ENCODE assay signal across 26 cellular contexts in the genomic region with DNA sequence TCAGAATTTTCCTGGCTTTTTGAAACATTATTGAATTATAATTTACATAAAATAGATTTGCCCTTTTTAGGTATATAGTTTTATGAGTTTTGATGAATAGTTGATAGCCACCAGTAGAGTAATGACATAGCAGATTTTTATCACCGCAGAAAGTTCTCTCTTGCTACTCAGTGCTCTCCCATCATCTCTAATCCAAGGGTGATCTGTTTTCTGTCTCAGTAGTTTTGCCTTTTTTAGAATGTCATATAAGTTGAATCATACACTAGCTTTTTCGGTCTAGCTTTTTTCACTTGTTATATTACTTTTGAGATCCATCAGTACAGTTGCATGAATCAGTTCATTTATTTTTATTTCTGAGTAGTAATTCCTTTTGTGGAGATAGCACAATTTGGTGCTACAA. TPM values are rescaled to one million over a fixed set of nuclear protein-coding genes. Genes with fewer than 3 reads are reported as not detected.
DNase-seq lines count a peak whose midpoint lies in the region; ATAC-seq and TF ChIP-seq lines count a peak whose summit lies in the region.
"Had no signal": no experiment of that assay in that cellular context is flagged by ENCODE, and none has a peak within 500 bp of the region (broad histone marks: within the 10 kb centered on the region; RNA-seq: fewer than 3 reads in every experiment).

No MANE protein-coding gene starts in this region.

- peak; percentile 63 for ATAC-seq in activated CD4-positive, alpha-beta T cell treated with anti-CD3 and anti-CD28 coated beads for 36 hours
- no peak for ATAC-seq in CD8-positive, alpha-beta T cell
- no peak for ATAC-seq in GM21515 (IDR thresholded peaks at IDR 0.05; ENCODE audit: unreplicated experiment)
- ATAC-seq: stimulated activated memory B cell treated with anti-CD40 and anti-IgM and Interleukin-4, amounts not matched to agents 10 μg/mL and 1 μg/mL and 100 μg/mL, for 72 hours had no signal

- peak; percentile 55 to 76; a peak in 3 of 4 replicates for TF ChIP-seq EP300 in SK-N-SH (IDR thresholded peaks at IDR 0.05; ENCODE audit: borderline replicate concordance in 1 of 2, low read depth in 1 of 2, low read length in 1 of 2)

- DNase-seq in activated CD4-positive, alpha-beta T cell treated with anti-CD3 and anti-CD28 coated beads for 36 hours = no peak
- DNase-seq in activated CD4-positive, alpha-beta T cell treated with anti-CD3 and anti-CD28 coated beads for 1 hour = no peak
- no peak for DNase-seq in CD8-positive, alpha-beta T cell
- DNase-seq in SK-N-SH (peak; percentile 36), hepatic stellate cell (ENCODE audit: low spot score) (peak; percentile 59), kidney tubule cell (ENCODE audit: low spot score) (no peak)
- DNase-seq in stimulated activated CD4-positive, alpha-beta T cell treated with anti-CD3 and anti-CD28 coated beads, Interleukin-2, amount 100 ng/mL, for 48 hours = no peak
- DNase-seq: activated CD8-positive, alpha-beta memory T cell treated with anti-CD3 and anti-CD28 coated beads, Interleukin-2, amount 50 U/mL, for 48 hours; cerebellar nuclear complex; DND-41; dorsolateral prefrontal cortex; head of caudate nucleus; left colon; NCI-H1105 treated with DMSO at 0.1 percent for 48 hours; NCI-H2029 treated with DMSO at 0.1 percent for 48 hours; NCI-H345; NCI-H748 treated with DMSO at 0.1 percent for 48 hours; occipital lobe; RPMI8226; stimulated activated CD4-positive, alpha-beta T cell treated with anti-CD3 and anti-CD28 coated beads, Interleukin-2, amount 100 ng/mL, for 24 hours had no signal

- H2AFZ ChIP-seq in SK-N-SH (ENCODE audit: low read depth) = no peak overlapping the region

- no peak overlapping the region for H3K27ac ChIP-seq in CD8-positive, alpha-beta T cell (ENCODE audit: low read depth, low read length)
- H3K27ac ChIP-seq in SK-N-SH (ENCODE audit: low read depth in 2 of 2, low read length in 1 of 2) = peak overlapping the region; percentile 60 to 90
- H3K27ac ChIP-seq: dorsolateral prefrontal cortex, skin epidermis, suprapubic skin, VCaP had no signal

- 15% methylated on average over 2 of the region's 2 CpGs for WGBS in SK-N-SH (ENCODE audit: low lambda C conversion rate)

- CTCF ChIA-PET in activated CD4-positive, alpha-beta T cell treated with anti-CD3 and anti-CD28 coated beads for 36 hours (lab: Charles Lee) = no interaction called here
- CTCF ChIA-PET in CD8-positive, alpha-beta T cell (lab: Charles Lee) = no interaction called here
- CTCF ChIA-PET in SK-N-SH (lab: Yijun Ruan, JAX) = interaction anchor here (1.6 kb wide), 1 partner anchor 12 kb away, joined by 4 read pairs; no protein-coding TSS in a partner anchor

- peak overlapping the region; percentile 70 for H3K4me2 ChIP-seq in SK-N-SH

- no peaks in the 10 kb centered on the region for H3K9me3 Mint-ChIP-seq in activated CD4-positive, alpha-beta T cell treated with anti-CD3 and anti-CD28 coated beads for 36 hours (ENCODE audit: low read depth)
- H3K9me3 Mint-ChIP-seq in CD8-positive, alpha-beta T cell = no peaks in the 10 kb centered on the region
- H3K9me3 Mint-ChIP-seq: stimulated activated memory B cell treated with anti-CD40 and anti-IgM and Interleukin-4, amounts not matched to agents 10 μg/mL and 1 μg/mL and 100 μg/mL, for 72 hours; T-helper 2 cell treated with Interferon-gamma antibody and Interleukin-4, amounts not matched to agents 5 μg/mL and 100 μg/mL, for 36 hours had no signal

- H3K4me1 Mint-ChIP-seq in activated CD4-positive, alpha-beta T cell treated with anti-CD3 and anti-CD28 coated beads for 36 hours = peaks cover 55% of the 10 kb centered on the region
- peaks cover 67% of the 10 kb centered on the region for H3K4me1 Mint-ChIP-seq in CD8-positive, alpha-beta T cell (ENCODE audit: low read depth)

- H3K4me1 ChIP-seq in CD8-positive, alpha-beta T cell (ENCODE audit: insufficient read depth, low read length) = peaks cover 10% of the 10 kb centered on the region
- peaks cover 5% of the 10 kb centered on the region in 2 experiments; a peak in 3 of 4 replicates for H3K4me1 ChIP-seq in SK-N-SH (ENCODE audit: control insufficient read depth in 1 of 2, insufficient read depth in 2 of 2, low read depth in 1 of 2, low read length in 1 of 2)
- H3K4me1 ChIP-seq: suprapubic skin had no signal

- intact Hi-C loops in activated CD4-positive, alpha-beta T cell treated with anti-CD3 and anti-CD28 coated beads for 36 hours (cut with DNase I, micrococcal nuclease) = no loop called here
- intact Hi-C loops in CD8-positive, alpha-beta T cell (cut with DNase I, micrococcal nuclease) = no loop called here

- no peaks in the 10 kb centered on the region for H3K27me3 ChIP-seq in CD8-positive, alpha-beta T cell (ENCODE audit: insufficient read depth, low read length)
- no peaks in the 10 kb centered on the region for H3K27me3 ChIP-seq in SK-N-SH (ENCODE audit: insufficient read depth)
- H3K27me3 ChIP-seq: dorsolateral prefrontal cortex, suprapubic skin had no signal

- H3F3A ChIP-seq in SK-N-SH (replicated peaks; ENCODE audit: insufficient read depth) = peaks cover 24% of the 10 kb centered on the region

- peaks cover 40% of the 10 kb centered on the region for H3K36me3 Mint-ChIP-seq in activated CD4-positive, alpha-beta T cell treated with anti-CD3 and anti-CD28 coated beads for 36 hours (ENCODE audit: low read depth)
- peaks cover 37% of the 10 kb centered on the region for H3K36me3 Mint-ChIP-seq in CD8-positive, alpha-beta T cell

- H3K4me3 Mint-ChIP-seq in activated CD4-positive, alpha-beta T cell treated with anti-CD3 and anti-CD28 coated beads for 36 hours = no peak overlapping the region
- no peak overlapping the region for H3K4me3 Mint-ChIP-seq in CD8-positive, alpha-beta T cell
- H3K4me3 Mint-ChIP-seq: stimulated activated memory B cell treated with anti-CD40 and anti-IgM and Interleukin-4, amounts not matched to agents 10 μg/mL and 1 μg/mL and 100 μg/mL, for 72 hours; T-helper 2 cell treated with Interferon-gamma antibody and Interleukin-4, amounts not matched to agents 5 μg/mL and 100 μg/mL, for 36 hours had no signal

- H3K36me3 ChIP-seq in CD8-positive, alpha-beta T cell (ENCODE audit: insufficient read depth, low read length) = no peaks in the 10 kb centered on the region
- H3K36me3 ChIP-seq in SK-N-SH (replicated peaks in 1 of 2; ENCODE audit: control insufficient read depth in 1 of 2, insufficient read depth in 2 of 2, low read length in 1 of 2) = peaks cover 0 to 11% of the 10 kb centered on the region in 2 experiments
- H3K36me3 ChIP-seq: suprapubic skin had no signal

- H3K27ac Mint-ChIP-seq in activated CD4-positive, alpha-beta T cell treated with anti-CD3 and anti-CD28 coated beads for 36 hours = no peak overlapping the region
- H3K27ac Mint-ChIP-seq in CD8-positive, alpha-beta T cell = peak overlapping the region; percentile 30
- H3K27ac Mint-ChIP-seq: stimulated activated memory B cell treated with anti-CD40 and anti-IgM and Interleukin-4, amounts not matched to agents 10 μg/mL and 1 μg/mL and 100 μg/mL, for 72 hours; T-helper 2 cell treated with Interferon-gamma antibody and Interleukin-4, amounts not matched to agents 5 μg/mL and 100 μg/mL, for 36 hours had no signal

- POLR2A ChIA-PET in activated CD4-positive, alpha-beta T cell treated with anti-CD3 and anti-CD28 coated beads for 36 hours (lab: Charles Lee) = interaction anchor here (0.8 kb wide), 1 partner anchor 8 kb away, joined by 7 read pairs; no protein-coding TSS in a partner anchor
- POLR2A ChIA-PET in CD8-positive, alpha-beta T cell (lab: Charles Lee) = no interaction called here
- POLR2A ChIA-PET in SK-N-SH (lab: Yijun Ruan, JAX) = interaction anchor here (1.2 kb wide), 1 partner anchor 14 kb away, joined by 5 read pairs; no protein-coding TSS in a partner anchor

- TF ChIP-seq CTCF in CD8-positive, alpha-beta T cell (IDR thresholded peaks at IDR 0.05) = no peak
- no peak for TF ChIP-seq CTCF in SK-N-SH (IDR thresholded peaks at IDR 0.05)

- no peaks in the 10 kb centered on the region for H3K27me3 Mint-ChIP-seq in activated CD4-positive, alpha-beta T cell treated with anti-CD3 and anti-CD28 coated beads for 36 hours
- no peaks in the 10 kb centered on the region for H3K27me3 Mint-ChIP-seq in CD8-positive, alpha-beta T cell (ENCODE audit: low read depth)
- H3K27me3 Mint-ChIP-seq: stimulated activated memory B cell treated with anti-CD40 and anti-IgM and Interleukin-4, amounts not matched to agents 10 μg/mL and 1 μg/mL and 100 μg/mL, for 72 hours had no signal

- no peak for TF ChIP-seq RAD21 in SK-N-SH (IDR thresholded peaks at IDR 0.05; ENCODE audit: low read length)

- peak overlapping the region; percentile 1; the same call in 1 of the 2 replicates for H3K9ac ChIP-seq in SK-N-SH

- H3K9me2 ChIP-seq in SK-N-SH = no peaks in the 10 kb centered on the region

- H3K4me3 ChIP-seq in CD8-positive, alpha-beta T cell (ENCODE audit: low read depth, low read length) = no peak overlapping the region
- no peak overlapping the region for H3K4me3 ChIP-seq in SK-N-SH (ENCODE audit: low read depth in 2 of 2, low read length in 1 of 2)
- H3K4me3 ChIP-seq: dorsolateral prefrontal cortex, skin epidermis, suprapubic skin had no signal

- H4K20me1 ChIP-seq in SK-N-SH (ENCODE audit: insufficient read depth) = peaks cover 9% of the 10 kb centered on the region

- no peaks in the 10 kb centered on the region for H3K9me3 ChIP-seq in CD8-positive, alpha-beta T cell (ENCODE audit: low read length)
- no peaks in the 10 kb centered on the region for H3K9me3 ChIP-seq in SK-N-SH
- H3K9me3 ChIP-seq: suprapubic skin had no signal

- H3K79me2 ChIP-seq in SK-N-SH (ENCODE audit: insufficient read depth) = peaks cover 90% of the 10 kb centered on the region

TF ChIP-seq in SK-N-SH, 30 proteins besides CTCF, POLR2A, EP300 and RAD21 (continues in another document):
- TF ChIP-seq ZBTB33 (IDR thresholded peaks at IDR 0.05; ENCODE audit: borderline replicate concordance, low read depth) = no peak

RNA-seq across cellular contexts. Expression of gene RSBN1L, which starts 17.9 kb away (rescaled TPM):
- total RNA-seq in activated CD4-positive, alpha-beta T cell treated with anti-CD3 and anti-CD28 coated beads for 36 hours = 10 to 100 TPM; 21.0 to 26.3 TPM
- 10 to 100 TPM in 1 of 2 experiments, 1 to 10 TPM in 1; 7.4 to 10.0 TPM for total RNA-seq in CD8-positive, alpha-beta T cell
- 5.6 and 6.5 TPM in 2 replicates for polyA plus RNA-seq in SK-N-SH (2012; rRNA removed)
- polyA plus RNA-seq in SK-N-SH (2012; cell fraction: cytosol; rRNA removed) = 7.5 and 8.8 TPM in 2 replicates
- 5.7 and 10.8 TPM in 2 replicates for polyA plus RNA-seq in SK-N-SH (2012; cell fraction: nucleus; rRNA removed)

Comparison
In these comparisons a context has a peak if more than half of its experiments do, and no peak if none do; other contexts are left out.
1. DNase-seq: peak in SK-N-SH (single experiment) and hepatic stellate cell (single experiment); none in activated CD4-positive, alpha-beta T cell treated with anti-CD3 and anti-CD28 coated beads for 36 hours (single experiment), activated CD4-positive, alpha-beta T cell treated with anti-CD3 and anti-CD28 coated beads for 1 hour (single experiment), CD8-positive, alpha-beta T cell (0 of 7), kidney tubule cell (single experiment) and stimulated activated CD4-positive, alpha-beta T cell treated with anti-CD3 and anti-CD28 coated beads, Interleukin-2, amount 100 ng/mL, for 48 hours (0 of 2).